Comparison of ENCODE assay signal across 23 cellular contexts in the genomic region with DNA sequence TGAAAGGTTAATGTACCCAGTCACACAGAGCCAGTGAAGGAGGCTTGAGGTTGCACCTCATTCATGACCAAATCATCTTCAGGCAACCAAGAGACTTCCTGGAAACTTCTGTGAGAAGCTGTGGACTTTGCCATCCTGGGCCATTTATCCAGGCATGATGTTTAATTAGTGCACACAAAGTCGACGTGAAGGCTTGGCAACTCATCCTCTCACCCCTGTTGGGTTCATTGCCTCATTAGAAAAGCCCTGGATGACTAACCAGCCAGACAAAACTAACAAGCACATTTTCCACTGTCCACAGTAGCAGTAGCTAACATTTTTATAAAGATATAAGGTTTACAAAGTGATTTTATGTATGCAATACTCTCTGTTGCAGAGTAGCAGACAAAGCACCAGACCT.
DNase-seq lines count a peak whose midpoint lies in the region; ATAC-seq, FAIRE-seq and TF ChIP-seq lines count a peak whose summit lies in the region.
"Had no signal": no experiment of that assay in that cellular context is flagged by ENCODE, and none has a peak within 500 bp of the region (broad histone marks: within the 10 kb centered on the region; RNA-seq: fewer than 3 reads in every experiment).

No MANE protein-coding gene starts in this region.

- peak overlapping the region; percentile 47 for H3K27ac ChIP-seq in hepatocyte
- H3K27ac ChIP-seq in trophoblast cell (ENCODE audit: low read depth, low read length) = no peak overlapping the region
- no peak overlapping the region for H3K27ac ChIP-seq in osteoblast (ENCODE audit: low read depth, low read length)
- H3K27ac ChIP-seq in kidney (ENCODE audit: low read depth in 2 of 2, low read length in 2 of 2) = no peak overlapping the region
- H3K27ac ChIP-seq: ascending aorta, left ventricle myocardium inferior, RWPE1, tibial artery, WERI-Rb-1 had no signal

- H3K4me3 ChIP-seq in adipocyte (ENCODE audit: low read length) (no peak overlapping the region), hepatocyte (no peak overlapping the region), trophoblast cell (ENCODE audit: low read depth, low read length) (no peak overlapping the region), osteoblast (ENCODE audit: insufficient read depth, low read length) (no peak overlapping the region), kidney (ENCODE audit: low read length in 2 of 2) (no peak overlapping the region)
- H3K4me3 ChIP-seq: ascending aorta, left ventricle myocardium inferior, MG63, tibial artery had no signal

- no peak overlapping the region for H2AFZ ChIP-seq in hepatocyte
- no peak overlapping the region for H2AFZ ChIP-seq in trophoblast cell (ENCODE audit: insufficient read depth, low read length, poor library complexity)
- H2AFZ ChIP-seq in osteoblast (ENCODE audit: low read length) = no peak overlapping the region

- no peak overlapping the region for H3K23ac ChIP-seq in trophoblast cell (ENCODE audit: low read length)

- H2AK5ac ChIP-seq in trophoblast cell (ENCODE audit: low read length) = peak overlapping the region; percentile 15

- no peak overlapping the region for H3K14ac ChIP-seq in trophoblast cell (ENCODE audit: low read length)

- H3K9me3 ChIP-seq in adipocyte (ENCODE audit: control insufficient read depth, low read length) (no peaks in the 10 kb centered on the region), hepatocyte (ENCODE audit: low read depth) (no peaks in the 10 kb centered on the region), trophoblast cell (ENCODE audit: insufficient read depth, low read depth, low read length) (no peaks in the 10 kb centered on the region), osteoblast (ENCODE audit: low read depth, low read length) (no peaks in the 10 kb centered on the region), kidney (ENCODE audit: control insufficient read depth in 1 of 2, low read length in 2 of 2) (peaks cover 0 to 2% of the 10 kb centered on the region in 2 donors)
- H3K9me3 ChIP-seq: ascending aorta, left ventricle myocardium inferior, MG63, tibial artery had no signal

- ATAC-seq in GM19324 (IDR thresholded peaks at IDR 0.05; ENCODE audit: low FRiP score, unreplicated experiment) = no peak
- ATAC-seq: effector memory CD8-positive, alpha-beta T cell; SK-N-SH treated with all-trans-retinoic acid at 6 μM for 48 hours had no signal

- H3K27me3 ChIP-seq in adipocyte (replicated peaks; ENCODE audit: control insufficient read depth, insufficient read depth, low read length) = no peaks in the 10 kb centered on the region
- no peaks in the 10 kb centered on the region for H3K27me3 ChIP-seq in hepatocyte
- H3K27me3 ChIP-seq in trophoblast cell (ENCODE audit: insufficient read depth, low read length) = no peaks in the 10 kb centered on the region
- H3K27me3 ChIP-seq in osteoblast (ENCODE audit: insufficient read depth, low read length) = no peaks in the 10 kb centered on the region
- H3K27me3 ChIP-seq: ascending aorta, MG63, tibial artery had no signal

- DNase-seq in AG20443 (ENCODE audit: low spot score) (peak; percentile 28), adipocyte (ENCODE audit: low read depth) (peak; percentile 22), hepatocyte (ENCODE audit: low spot score) (peak; percentile 49), trophoblast cell (no peak), osteoblast (ENCODE audit: insufficient read length, low spot score, missing footprints) (no peak), kidney (no peak), NCI-H510A (lab: John Stamatoyannopoulos, UW) (no peak)
- DNase-seq: activated CD4-positive, alpha-beta T cell treated with anti-CD3 and anti-CD28 coated beads, Interleukin-2, amount 50 U/mL, for 1 hour; C1 segment of cervical spinal cord; effector memory CD8-positive, alpha-beta T cell; H9; left ventricle myocardium inferior; MG63; NCI-H1436 treated with DMSO at 0.1 percent for 48 hours; NCI-H2171; NCI-H524 treated with DMSO at 0.1 percent for 48 hours; tibial artery; WERI-Rb-1 had no signal

- peaks cover 21% of the 10 kb centered on the region for H3K79me1 ChIP-seq in trophoblast cell (ENCODE audit: low read length)

- H2BK120ac ChIP-seq in trophoblast cell (ENCODE audit: insufficient read depth, low read length, poor library complexity) = no peak overlapping the region

- H4K8ac ChIP-seq in trophoblast cell (ENCODE audit: low read depth, low read length) = no peak overlapping the region

- peaks cover 42% of the 10 kb centered on the region for H3K4me1 ChIP-seq in adipocyte (ENCODE audit: control insufficient read depth, insufficient read depth, low read length)
- peaks cover 8% of the 10 kb centered on the region for H3K4me1 ChIP-seq in hepatocyte (ENCODE audit: insufficient read depth)
- peaks cover 7 to 15% of the 10 kb centered on the region in 2 experiments for H3K4me1 ChIP-seq in trophoblast cell (ENCODE audit: control insufficient read depth in 1 of 2, insufficient read depth in 2 of 2, low read length in 2 of 2)
- peaks cover 16% of the 10 kb centered on the region for H3K4me1 ChIP-seq in osteoblast (ENCODE audit: insufficient read depth, low read length)
- H3K4me1 ChIP-seq in kidney (ENCODE audit: control insufficient read depth in 1 of 2, insufficient read depth in 1 of 2, low read depth in 1 of 2, low read length in 2 of 2) = no peaks in the 10 kb centered on the region
- H3K4me1 ChIP-seq: ascending aorta had no signal

- H4K20me1 ChIP-seq in hepatocyte (ENCODE audit: insufficient read depth, poor library complexity, severe bottlenecking) (no peaks in the 10 kb centered on the region), osteoblast (ENCODE audit: insufficient read depth, low read length) (no peaks in the 10 kb centered on the region)

- 79% methylated on average over 2 of the region's 2 CpGs for WGBS in hepatocyte (ENCODE audit: low lambda C conversion rate, missing lambda C conversion rate)
- WGBS in trophoblast cell (ENCODE audit: extremely low coverage, insufficient coverage, insufficient read length) = no CpG with 5 or more reads among the region's 2 CpGs

- peak overlapping the region; percentile 73 for H2BK12ac ChIP-seq in trophoblast cell (ENCODE audit: low read length)

- H4K12ac ChIP-seq in trophoblast cell (ENCODE audit: low read depth, low read length) = no peak overlapping the region

- no peak for FAIRE-seq in kidney (lab: Jason Lieb, UNC)
- FAIRE-seq: GM18507 had no signal

- no peak overlapping the region for H2BK5ac ChIP-seq in trophoblast cell (ENCODE audit: low read depth, low read length, poor library complexity)

- TF ChIP-seq CTCF in hepatocyte (IDR thresholded peaks at IDR 0.05; ENCODE audit: poor library complexity) (no peak), osteoblast (IDR thresholded peaks at IDR 0.05; ENCODE audit: extremely low read depth, low read depth, low read length) (no peak), kidney (IDR thresholded peaks at IDR 0.05; ENCODE audit: borderline replicate concordance, extremely low read depth, insufficient read depth) (no peak)

- H3K9ac ChIP-seq in adipocyte (ENCODE audit: low read length) (no peak overlapping the region), trophoblast cell (ENCODE audit: low read length) (no peak overlapping the region), kidney (ENCODE audit: low read length in 2 of 2) (no peak overlapping the region)

- no peak overlapping the region for H3K18ac ChIP-seq in trophoblast cell (ENCODE audit: low read length)

- no peak overlapping the region for H3K4ac ChIP-seq in trophoblast cell (ENCODE audit: low read depth, low read length)

- H3K79me2 ChIP-seq in hepatocyte = no peaks in the 10 kb centered on the region
- H3K79me2 ChIP-seq in trophoblast cell (ENCODE audit: control insufficient read depth, insufficient read depth, low read length, poor library complexity) = no peaks in the 10 kb centered on the region
- no peaks in the 10 kb centered on the region for H3K79me2 ChIP-seq in osteoblast (ENCODE audit: insufficient read depth, low read length)

- no peaks in the 10 kb centered on the region for H3K9me2 ChIP-seq in hepatocyte (replicated peaks; ENCODE audit: insufficient read depth)

- no peaks in the 10 kb centered on the region for H3K36me3 ChIP-seq in adipocyte (ENCODE audit: control insufficient read depth, insufficient read depth, low read length, severe bottlenecking)
- no peaks in the 10 kb centered on the region for H3K36me3 ChIP-seq in hepatocyte (replicated peaks; ENCODE audit: insufficient read depth, low read depth)
- H3K36me3 ChIP-seq in trophoblast cell (ENCODE audit: control insufficient read depth in 1 of 2, insufficient read depth in 2 of 2, low read length in 2 of 2) = no peaks in the 10 kb centered on the region
- no peaks in the 10 kb centered on the region for H3K36me3 ChIP-seq in osteoblast (ENCODE audit: insufficient read depth, low read length)
- no peaks in the 10 kb centered on the region for H3K36me3 ChIP-seq in kidney (ENCODE audit: control insufficient read depth in 1 of 2, insufficient read depth in 2 of 2, low read length in 2 of 2)
- H3K36me3 ChIP-seq: ascending aorta, left ventricle myocardium inferior, MG63, tibial artery, WERI-Rb-1 had no signal

- H3K4me2 ChIP-seq in hepatocyte (no peak overlapping the region), trophoblast cell (ENCODE audit: low read length) (no peak overlapping the region), osteoblast (ENCODE audit: insufficient read depth, low read length) (no peak overlapping the region)

- intact Hi-C loops in kidney (cut with DNase I) = no loop called here

- peak overlapping the region; percentile 19 for H4K91ac ChIP-seq in trophoblast cell (ENCODE audit: low read depth, low read length)

Comparison
In these comparisons a context has a peak if more than half of its experiments do, and no peak if none do; other contexts are left out.
1. DNase-seq: peak in AG20443 (single experiment), adipocyte (single experiment) and hepatocyte (single experiment); none in trophoblast cell (0 of 2), osteoblast (single experiment), kidney (single experiment) and NCI-H510A (single experiment).